8 cellular contexts compared by ENCODE assay signal in the genomic region with DNA sequence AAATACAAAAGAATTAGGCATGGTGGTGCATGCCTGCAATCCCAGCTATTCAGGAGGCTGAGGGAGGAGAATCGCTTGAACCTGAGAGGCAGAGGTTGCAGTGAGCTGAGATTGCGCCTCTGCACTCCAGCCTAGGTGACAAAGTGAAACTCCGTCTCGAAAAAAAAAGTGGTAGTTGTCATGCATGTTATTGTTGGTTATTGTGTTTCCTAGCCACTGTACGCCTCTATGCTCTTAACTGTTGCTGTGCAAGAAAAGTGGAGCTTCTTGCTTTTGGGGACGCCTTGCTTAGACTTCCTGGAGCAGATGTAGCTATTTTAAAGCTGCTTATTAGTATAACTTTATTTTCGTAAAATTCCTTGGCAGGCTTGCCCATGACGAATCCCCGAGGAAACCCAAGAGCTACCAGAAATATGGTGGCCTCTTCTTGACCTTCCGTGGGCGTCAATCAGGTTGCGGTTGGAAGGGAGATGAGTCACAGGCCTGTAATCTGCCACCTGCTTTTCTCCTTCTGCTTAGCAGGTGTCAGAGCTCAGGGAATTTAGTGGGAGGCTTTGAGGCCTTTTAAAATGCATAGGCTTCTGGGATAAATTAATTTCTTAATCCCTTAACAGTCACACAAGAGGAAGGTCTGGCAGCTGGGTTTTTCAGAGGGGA. TPM values are rescaled to one million over a fixed set of nuclear protein-coding genes. Genes with fewer than 3 reads are reported as not detected.
DNase-seq lines count a peak whose midpoint lies in the region; ATAC-seq, FAIRE-seq and TF ChIP-seq lines count a peak whose summit lies in the region.

No MANE protein-coding gene starts in this region.

- no TSS peak for BruUV-seq in K562 (replicated peaks; lab: Mats Ljungman, UMichigan)

- H3K9me3 Mint-ChIP-seq in T-helper 1 cell treated with Interleukin-12 subunit alpha and Interleukin-12 subunit beta and Interleukin-4 antibody, amounts not matched to agents 30 μg/mL and 1 μg/mL, for 36 hours = peaks cover 4% of the 10 kb centered on the region
- H3K9me3 Mint-ChIP-seq in memory B cell = no peaks in the 10 kb centered on the region

- peak; percentile 40 for FAIRE-seq in K562 (lab: Jason Lieb, UNC)

- H2AFZ ChIP-seq in K562 (ENCODE audit: low read depth, low read length) = no peak overlapping the region

- no peaks in the 10 kb centered on the region for H3K79me2 ChIP-seq in K562 (ENCODE audit: control insufficient read depth, insufficient read depth, low read length)

- H3K36me3 Mint-ChIP-seq in T-helper 1 cell treated with Interleukin-12 subunit alpha and Interleukin-12 subunit beta and Interleukin-4 antibody, amounts not matched to agents 30 μg/mL and 1 μg/mL, for 36 hours (ENCODE audit: low read depth) = no peaks in the 10 kb centered on the region
- H3K36me3 Mint-ChIP-seq in memory B cell = peaks cover 3% of the 10 kb centered on the region

- POLR2A ChIA-PET in K562 (lab: Yijun Ruan, JAX) = interaction anchor here (0.6 kb wide), 1 partner anchor 53 kb away, joined by 3 read pairs; no protein-coding TSS in a partner anchor

- TF ChIP-seq POLR2A in K562 (conservative IDR thresholded peaks at IDR 0.05) = no peak

- no peaks in the 10 kb centered on the region for H3K9me1 ChIP-seq in K562 (ENCODE audit: control insufficient read depth, insufficient read depth, low read length)

- peak overlapping the region; percentile 29 for H3K4me3 Mint-ChIP-seq in T-helper 1 cell treated with Interleukin-12 subunit alpha and Interleukin-12 subunit beta and Interleukin-4 antibody, amounts not matched to agents 30 μg/mL and 1 μg/mL, for 36 hours
- H3K4me3 Mint-ChIP-seq in memory B cell = peak overlapping the region; percentile 8

- no peak overlapping the region for H3K4me2 ChIP-seq in K562 (ENCODE audit: insufficient read depth, low read length)

- TF ChIP-seq EP300 in K562 (IDR thresholded peaks at IDR 0.05; ENCODE audit: low read length) = peak; percentile 55

- no peak overlapping the region for H3K27ac ChIP-seq in K562 (ENCODE audit: extremely low read depth, low read depth, low read length)

- H3K4me1 Mint-ChIP-seq in T-helper 1 cell treated with Interleukin-12 subunit alpha and Interleukin-12 subunit beta and Interleukin-4 antibody, amounts not matched to agents 30 μg/mL and 1 μg/mL, for 36 hours (ENCODE audit: low read depth) = peaks cover 24% of the 10 kb centered on the region
- H3K4me1 Mint-ChIP-seq in memory B cell = peaks cover 14% of the 10 kb centered on the region

- H3K9ac ChIP-seq in K562 (ENCODE audit: insufficient read depth in 1 of 2, low read depth in 2 of 2, low read length in 2 of 2) = no peak overlapping the region

- H3K4me1 ChIP-seq in K562 (replicated peaks in 1 of 2; ENCODE audit: control insufficient read depth in 2 of 2, insufficient read depth in 2 of 2, low read length in 2 of 2) = peaks cover 0 to 12% of the 10 kb centered on the region in 2 experiments; a peak in 3 of 5 replicates

- WGBS in K562 (ENCODE audit: insufficient coverage, low coverage, missing lambda C conversion rate) = 0% methylated on average over 9 of the region's 12 CpGs

- DNase-seq in DMS 273 (lab: John Stamatoyannopoulos, UW; ENCODE audit: unreplicated experiment) (peak; percentile 96), HS-27A (ENCODE audit: low read depth) (peak; percentile 75), K562 (ENCODE audit: extremely low read depth in 1 of 4, low spot score in 3 of 4) (peak; percentile 49 to 67 (median 60)), memory B cell (ENCODE audit: low spot score in 2 of 2) (no peak), epidermal melanocyte (ENCODE audit: insufficient read length, low spot score) (no peak)
- DNase-seq in stimulated activated CD8-positive, alpha-beta memory T cell treated with anti-CD3 and anti-CD28 coated beads, Interleukin-7, amount 100 ng/mL, for 48 hours (ENCODE audit: extremely low read depth in 1 of 2, low read depth in 1 of 2) = peak; percentile 33 to 49

- in situ Hi-C loops in K562 (cut with MboI) = no loop called here

- peak overlapping the region; percentile 95 for H3K27ac Mint-ChIP-seq in T-helper 1 cell treated with Interleukin-12 subunit alpha and Interleukin-12 subunit beta and Interleukin-4 antibody, amounts not matched to agents 30 μg/mL and 1 μg/mL, for 36 hours
- H3K27ac Mint-ChIP-seq in memory B cell = no peak overlapping the region

- no peaks in the 10 kb centered on the region for H3K27me3 Mint-ChIP-seq in T-helper 1 cell treated with Interleukin-12 subunit alpha and Interleukin-12 subunit beta and Interleukin-4 antibody, amounts not matched to agents 30 μg/mL and 1 μg/mL, for 36 hours (ENCODE audit: low read depth)
- no peaks in the 10 kb centered on the region for H3K27me3 Mint-ChIP-seq in memory B cell

- CTCF ChIA-PET in K562 (lab: Yijun Ruan, JAX; ENCODE audit: low intra/inter-chr PET ratio) = no interaction called here

- TF ChIP-seq RAD21 in K562 (CRISPR knock-in tag; conservative IDR thresholded peaks at IDR 0.05 in 1 of 2, IDR thresholded peaks at IDR 0.05 in 1 of 2) = no peak

- no peak overlapping the region for H3K4me3 ChIP-seq in K562

- peaks cover 6 to 36% of the 10 kb centered on the region in 2 experiments; a peak in 3 of 5 replicates for H3K27me3 ChIP-seq in K562 (ENCODE audit: control insufficient read depth in 2 of 2, insufficient read depth in 2 of 2, low read length in 2 of 2)

- intact Hi-C loops in K562 (cut with micrococcal nuclease) = no loop called here

- H3K36me3 ChIP-seq in K562 (ENCODE audit: control insufficient read depth, insufficient read depth, low read length) = no peaks in the 10 kb centered on the region

- H3K9me3 ChIP-seq in K562 (replicated peaks; ENCODE audit: control insufficient read depth, insufficient read depth, low read depth, low read length) = no peaks in the 10 kb centered on the region

- no peaks in the 10 kb centered on the region; the same call in 1 of the 2 replicates for H4K20me1 ChIP-seq in K562 (replicated peaks; ENCODE audit: control insufficient read depth, insufficient read depth, low read length)

- no peak for TF ChIP-seq CTCF in K562 (IDR thresholded peaks at IDR 0.05 in 2 of 3, conservative IDR thresholded peaks at IDR 0.05 in 1 of 3; ENCODE audit: insufficient read depth in 2 of 3, low read depth in 1 of 3, low read length in 3 of 3)

- ATAC-seq in GM21526 (IDR thresholded peaks at IDR 0.05; ENCODE audit: low FRiP score, unreplicated experiment) (peak; percentile 90), K562 (peak; percentile 74), memory B cell (ENCODE audit: low read depth) (peak; percentile 84)

TF ChIP-seq in K562, 482 proteins besides CTCF, POLR2A, EP300 and RAD21 (continues in another document):
- TF ChIP-seq U2AF1 (optimal IDR thresholded peaks at IDR 0.05; ENCODE audit: low read depth, low read length) = no peak
- TF ChIP-seq BHLHE40 (IDR thresholded peaks at IDR 0.05; ENCODE audit: low read length) = no peak
- TF ChIP-seq CTBP1 (IDR thresholded peaks at IDR 0.05; ENCODE audit: borderline replicate concordance) = peak; percentile 38; the same call in 1 of the 2 replicates
- no peak for TF ChIP-seq SAP30 (IDR thresholded peaks at IDR 0.05; ENCODE audit: borderline replicate concordance, insufficient read depth, low read depth, low read length, poor library complexity, severe bottlenecking)

RNA-seq across cellular contexts. Expression of a gene that starts 17.3 kb away (rescaled TPM):
- total RNA-seq in K562 (2011; cell fraction: chromatin; rRNA removed; ENCODE audit: low replicate concordance) = 0.23 and 0.56 TPM in 2 replicates
- not detected in 2 replicates for total RNA-seq in K562 (2011; cell fraction: nucleolus; rRNA removed)
- not detected in 2 replicates for total RNA-seq in K562 (2011; cell fraction: nucleoplasm; rRNA removed)
- total RNA-seq in K562 (2014; rRNA removed) = not detected in 2 replicates
- not detected in 2 replicates for total RNA-seq in K562 (2014; rRNA removed; fragmentation: Illumina TruSeq; extraction: Trizol)
- total RNA-seq in K562 (2015; rRNA removed; fragmentation: Illumina TruSeq; extraction: Trizol) = not detected in 2 replicates
- total RNA-seq in K562 (2021) = not detected in 2 replicates
- polyA plus RNA-seq in K562 (2011; rRNA removed) = 0.10 and 0.18 TPM in 2 replicates
- not detected in 2 replicates for polyA plus RNA-seq in K562 (2011; cell fraction: cytosol; rRNA removed)
- polyA plus RNA-seq in K562 (2011; cell fraction: nucleus; rRNA removed) = 0.60 and 1.1 TPM in 2 replicates
- polyA plus RNA-seq in K562 (2012) = 0.04 and 0.06 TPM in 2 replicates
- 0.13 TPM in 1 of 2 replicates, not detected in the other for polyA plus RNA-seq in K562 (2014; fragmentation: Illumina TruSeq; extraction: Trizol)
- not detected for polyA plus RNA-seq in K562 (2014; fragmentation: Nextera tagmentation; extraction: Ambion mirVana)
- polyA plus RNA-seq in K562 (2014; rRNA removed) = 0.09 TPM in 1 of 2 replicates, not detected in the other
- polyA minus RNA-seq in K562 (2011; rRNA and poly(A)+ RNA removed) = not detected in 2 replicates
- polyA minus RNA-seq in K562 (2011; cell fraction: cytosol; rRNA and poly(A)+ RNA removed) = not detected in 2 replicates
- 0.22 TPM in 1 of 2 replicates, not detected in the other for polyA minus RNA-seq in K562 (2011; cell fraction: nucleus; rRNA and poly(A)+ RNA removed)

RNA-seq across cellular contexts. Expression of a gene that starts 54.7 kb away (rescaled TPM):
- total RNA-seq in K562 (2011; cell fraction: chromatin; rRNA removed; ENCODE audit: low replicate concordance) = 4.2 and 10.1 TPM in 2 replicates
- total RNA-seq in K562 (2011; cell fraction: nucleolus; rRNA removed) = 3.0 and 3.3 TPM in 2 replicates
- total RNA-seq in K562 (2011; cell fraction: nucleoplasm; rRNA removed) = 6.1 and 12.7 TPM in 2 replicates
- total RNA-seq in K562 (2014; rRNA removed) (19.6 and 19.7 TPM in 2 replicates), K562 (2014; rRNA removed; fragmentation: Illumina TruSeq; extraction: Trizol) (27.2 and 30.0 TPM in 2 replicates), K562 (2015; rRNA removed; fragmentation: Illumina TruSeq; extraction: Trizol) (25.8 and 28.5 TPM in 2 replicates), K562 (2021) (22.0 and 22.4 TPM in 2 replicates)
- polyA plus RNA-seq in K562 (2011; rRNA removed) (25.8 and 32.6 TPM in 2 replicates), K562 (2014; fragmentation: Illumina TruSeq; extraction: Trizol) (24.6 and 28.9 TPM in 2 replicates), K562 (2014; fragmentation: Nextera tagmentation; extraction: Ambion mirVana) (10 to 100 TPM; 11.6 to 14.9 TPM), K562 (2014; rRNA removed) (18.8 and 20.6 TPM in 2 replicates)
- polyA plus RNA-seq in K562 (2011; cell fraction: cytosol; rRNA removed) = 11.5 and 16.4 TPM in 2 replicates
- polyA plus RNA-seq in K562 (2011; cell fraction: nucleus; rRNA removed) = 6.1 and 7.8 TPM in 2 replicates
- 19.3 and 26.0 TPM in 2 replicates for polyA plus RNA-seq in K562 (2012)
- 34.0 and 34.2 TPM in 2 replicates for polyA minus RNA-seq in K562 (2011; rRNA and poly(A)+ RNA removed)
- 12.6 and 13.2 TPM in 2 replicates for polyA minus RNA-seq in K562 (2011; cell fraction: cytosol; rRNA and poly(A)+ RNA removed)
- 3.6 and 7.0 TPM in 2 replicates for polyA minus RNA-seq in K562 (2011; cell fraction: nucleus; rRNA and poly(A)+ RNA removed)

Comparison
In these comparisons a context has a peak if more than half of its experiments do, and no peak if none do; other contexts are left out.
1. DNase-seq: peak in DMS 273 (single experiment), HS-27A (single experiment), K562 (4 of 4) and stimulated activated CD8-positive, alpha-beta memory T cell treated with anti-CD3 and anti-CD28 coated beads, Interleukin-7, amount 100 ng/mL, for 48 hours (2 of 2); none in memory B cell (0 of 2) and epidermal melanocyte (single experiment).
2. Peak in every context shown above with its lines, with median percentiles within 50 percentile points of each other: ATAC-seq.